Comparison of ENCODE assay signal across 14 cellular contexts in the genomic region with DNA sequence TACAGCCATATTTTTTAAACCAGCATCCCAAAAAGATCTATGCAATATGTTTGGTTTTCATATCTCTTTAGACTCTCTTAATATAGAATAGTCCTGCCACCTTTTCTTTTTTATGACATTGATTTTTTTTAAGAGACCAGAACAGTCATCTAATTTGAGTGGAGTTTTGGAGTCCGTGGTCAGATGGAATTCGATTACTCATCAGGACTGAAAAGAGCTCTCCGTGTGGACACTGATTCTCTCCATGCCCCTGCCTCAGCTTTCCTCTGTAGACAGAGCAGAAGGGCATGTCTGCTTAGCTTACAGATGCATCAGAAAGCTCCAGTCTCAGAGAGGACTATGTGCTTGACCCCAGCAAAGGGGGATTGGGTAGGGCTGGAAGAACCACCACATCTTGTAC. TPM values are rescaled to one million over a fixed set of nuclear protein-coding genes. Genes with fewer than 3 reads are reported as not detected.
DNase-seq lines count a peak whose midpoint lies in the region; ATAC-seq, FAIRE-seq and TF ChIP-seq lines count a peak whose summit lies in the region.
"Had no signal": no experiment of that assay in that cellular context is flagged by ENCODE, and none has a peak within 500 bp of the region (broad histone marks: within the 10 kb centered on the region; RNA-seq: fewer than 3 reads in every experiment).

No MANE protein-coding gene starts in this region.

- no peak overlapping the region for H3K4me3 ChIP-seq in BJ (ENCODE audit: low read depth, low read length)
- no peak overlapping the region for H3K4me3 ChIP-seq in astrocyte of the spinal cord (ENCODE audit: low read depth, low read length)
- H3K4me3 ChIP-seq in MM.1S (ENCODE audit: low read length): no peak overlapping the region
- H3K4me3 ChIP-seq: ascending aorta had no signal

- POLR2A ChIA-PET in BJ (lab: Charles Lee): interaction anchor here (0.6 kb wide), 1 partner anchor 10 kb away, joined by 12 read pairs; no protein-coding TSS in a partner anchor
- POLR2A ChIA-PET in activated CD8-positive, alpha-beta T cell treated with anti-CD3 and anti-CD28 coated beads, Interleukin-2, amount 10 ng/mL, durations not matched to agents 7 days and 5 days (lab: Charles Lee): no interaction called here

- H3K9me3 ChIP-seq in MM.1S (replicated peaks; ENCODE audit: insufficient read depth, low read length): no peaks in the 10 kb centered on the region

- peaks cover 52% of the 10 kb centered on the region for H3K4me1 Mint-ChIP-seq in activated CD8-positive, alpha-beta T cell treated with anti-CD3 and anti-CD28 coated beads, Interleukin-2, amount 10 ng/mL, durations not matched to agents 7 days and 5 days (ENCODE audit: low read depth)

- CTCF ChIA-PET in BJ (lab: Yijun Ruan, JAX): interaction anchor here (0.8 to 1.1 kb wide), 3 partner anchors 13 to 160 kb away, joined by 3 to 8 read pairs (median 3); no protein-coding TSS in a partner anchor
- CTCF ChIA-PET in activated CD8-positive, alpha-beta T cell treated with anti-CD3 and anti-CD28 coated beads, Interleukin-2, amount 10 ng/mL, durations not matched to agents 7 days and 5 days (lab: Charles Lee): no interaction called here

- no peak for ATAC-seq in HG03520 (IDR thresholded peaks at IDR 0.05; ENCODE audit: unreplicated experiment)
- ATAC-seq in activated CD8-positive, alpha-beta T cell treated with anti-CD3 and anti-CD28 coated beads, Interleukin-2, amount 10 ng/mL, durations not matched to agents 7 days and 5 days: no peak
- ATAC-seq: Right ventricle myocardium inferior had no signal

- H3K36me3 Mint-ChIP-seq in activated CD8-positive, alpha-beta T cell treated with anti-CD3 and anti-CD28 coated beads, Interleukin-2, amount 10 ng/mL, durations not matched to agents 7 days and 5 days (ENCODE audit: low read depth): peaks cover 52% of the 10 kb centered on the region

- in situ Hi-C loops in astrocyte of the spinal cord (cut with HindIII; ENCODE audit: low sequenced_read_pairs): no loop called here

- no peaks in the 10 kb centered on the region for H3K27me3 Mint-ChIP-seq in activated CD8-positive, alpha-beta T cell treated with anti-CD3 and anti-CD28 coated beads, Interleukin-2, amount 10 ng/mL, durations not matched to agents 7 days and 5 days (ENCODE audit: low read depth)

- no peak overlapping the region for H3K4me2 ChIP-seq in MM.1S (ENCODE audit: low read depth, low read length)

- no peak overlapping the region for H3K27ac ChIP-seq in MM.1S (ENCODE audit: low read length)
- H3K27ac ChIP-seq: ascending aorta, VCaP had no signal

- TF ChIP-seq CTCF in BJ (IDR thresholded peaks at IDR 0.05; ENCODE audit: insufficient read depth, low read depth, low read length) (no peak), astrocyte of the spinal cord (IDR thresholded peaks at IDR 0.05; ENCODE audit: low read depth, low read length) (no peak), MM.1S (IDR thresholded peaks at IDR 0.05; ENCODE audit: low read length) (no peak)

- DNase-seq in BJ (ENCODE audit: low read depth) (peak; percentile 54), HTR-8/SVneo (ENCODE audit: insufficient read length, low spot score) (peak; percentile 47), astrocyte of the spinal cord (ENCODE audit: low read depth, low spot score) (peak; percentile 87), kidney tubule cell (ENCODE audit: low spot score) (peak; percentile 81), NCI-H1694 (lab: John Stamatoyannopoulos, UW) (no peak), MM.1S (no peak)
- DNase-seq in activated CD8-positive, alpha-beta T cell treated with anti-CD3 and anti-CD28 coated beads, Interleukin-2, amount 10 ng/mL, durations not matched to agents 7 days and 5 days: no peak
- DNase-seq: activated T-cell treated with anti-CD3 and anti-CD28 coated beads for 4 hours, kidney had no signal

- H3F3A ChIP-seq in MM.1S (ENCODE audit: insufficient read depth, low read length): no peaks in the 10 kb centered on the region

- H3K36me3 ChIP-seq in BJ (ENCODE audit: control insufficient read depth, insufficient read depth, low read length) (no peaks in the 10 kb centered on the region), MM.1S (replicated peaks; ENCODE audit: insufficient read depth, low read length) (no peaks in the 10 kb centered on the region)
- H3K36me3 ChIP-seq: ascending aorta had no signal

- no peak for FAIRE-seq in HTR-8/SVneo (lab: Jason Lieb, UNC)
- FAIRE-seq: kidney had no signal

- H3K9me3 Mint-ChIP-seq in activated CD8-positive, alpha-beta T cell treated with anti-CD3 and anti-CD28 coated beads, Interleukin-2, amount 10 ng/mL, durations not matched to agents 7 days and 5 days (ENCODE audit: insufficient read depth): peaks cover 41% of the 10 kb centered on the region

- H3K79me2 ChIP-seq in MM.1S (ENCODE audit: low read length): no peaks in the 10 kb centered on the region

- H3K27ac Mint-ChIP-seq in activated CD8-positive, alpha-beta T cell treated with anti-CD3 and anti-CD28 coated beads, Interleukin-2, amount 10 ng/mL, durations not matched to agents 7 days and 5 days: no peak overlapping the region

- no peaks in the 10 kb centered on the region for H4K20me1 ChIP-seq in MM.1S (ENCODE audit: insufficient read depth, low read length)

- no peak overlapping the region for H2AFZ ChIP-seq in MM.1S (ENCODE audit: low read length)

- H3K27me3 ChIP-seq in BJ (ENCODE audit: control insufficient read depth, insufficient read depth, low read length) (no peaks in the 10 kb centered on the region), MM.1S (replicated peaks; ENCODE audit: insufficient read depth, low read length) (no peaks in the 10 kb centered on the region)
- H3K27me3 ChIP-seq: ascending aorta had no signal

- H3K4me3 Mint-ChIP-seq in activated CD8-positive, alpha-beta T cell treated with anti-CD3 and anti-CD28 coated beads, Interleukin-2, amount 10 ng/mL, durations not matched to agents 7 days and 5 days: no peak overlapping the region

- no peak overlapping the region for H3K9ac ChIP-seq in MM.1S (ENCODE audit: low read length)

- H3K4me1 ChIP-seq in MM.1S (ENCODE audit: low read length): no peaks in the 10 kb centered on the region

- H3K9me2 ChIP-seq in MM.1S (replicated peaks; ENCODE audit: insufficient read depth, low read length): no peaks in the 10 kb centered on the region

RNA-seq across cellular contexts. Expression of gene SMCO2, which starts 27.8 kb away (rescaled TPM):
- 0.09 and 0.23 TPM in 2 replicates for polyA plus RNA-seq in BJ (2011; rRNA removed)
- polyA minus RNA-seq in BJ (2011; rRNA and poly(A)+ RNA removed): not detected in 2 replicates
- under 1 TPM in 1 of 2 experiments, not detected in 1; 0.61 TPM for total RNA-seq in activated CD8-positive, alpha-beta T cell treated with anti-CD3 and anti-CD28 coated beads, Interleukin-2, amount 10 ng/mL, durations not matched to agents 7 days and 5 days
- total RNA-seq: ascending aorta, epithelial cell of proximal tubule, Right ventricle myocardium inferior had no signal

RNA-seq across cellular contexts. Expression of gene PPFIBP1, which starts 49.7 kb away (rescaled TPM):
- 47.5 and 67.4 TPM in 2 replicates for polyA plus RNA-seq in BJ (2011; rRNA removed)
- polyA minus RNA-seq in BJ (2011; rRNA and poly(A)+ RNA removed): 83.0 and 93.0 TPM in 2 replicates
- total RNA-seq in activated CD8-positive, alpha-beta T cell treated with anti-CD3 and anti-CD28 coated beads, Interleukin-2, amount 10 ng/mL, durations not matched to agents 7 days and 5 days: 10 to 100 TPM; 17.5 TPM

Comparison
In these comparisons a context has a peak if more than half of its experiments do, and no peak if none do; other contexts are left out.
1. DNase-seq: peak in BJ (single experiment), HTR-8/SVneo (single experiment), astrocyte of the spinal cord (single experiment) and kidney tubule cell (single experiment); none in NCI-H1694 (single experiment), activated CD8-positive, alpha-beta T cell treated with anti-CD3 and anti-CD28 coated beads, Interleukin-2, amount 10 ng/mL, durations not matched to agents 7 days and 5 days (single experiment) and MM.1S (single experiment).